7 cellular contexts compared by ENCODE assay signal in genomic region chr3:50365842-50366220, GRCh38. TPM values are rescaled to one million over a fixed set of nuclear protein-coding genes. Genes with fewer than 3 reads are reported as not detected.
A peak's percentile ranks its signal among the peaks of the same experiment; 100 is the strongest.
DNase-seq lines count a peak whose midpoint lies in the region; ATAC-seq and TF ChIP-seq lines count a peak whose summit lies in the region.
"Had no signal": no experiment of that assay in that cellular context is flagged by ENCODE, and none has a peak within 500 bp of the region (broad histone marks: within the 10 kb centered on the region; RNA-seq: fewer than 3 reads in every experiment).

No MANE protein-coding gene starts in this region.

- ATAC-seq in GM21619 (IDR thresholded peaks at IDR 0.05; ENCODE audit: unreplicated experiment) = no peak

- H3K27me3 Mint-ChIP-seq in Caco-2 (ENCODE audit: insufficient read depth, unreplicated experiment) = peaks cover 6% of the 10 kb centered on the region
- H3K27me3 Mint-ChIP-seq in activated CD4-positive, alpha-beta memory T cell treated with anti-CD3 and anti-CD28 coated beads, Interleukin-2, amount 10 ng/mL, durations not matched to agents 7 days and 5 days = no peaks in the 10 kb centered on the region

- H3K36me3 ChIP-seq in Caco-2 (ENCODE audit: control insufficient read depth, insufficient read depth, low read length) (no peaks in the 10 kb centered on the region), mesodermal cell (ENCODE audit: control insufficient read depth, insufficient read depth, low read length) (no peaks in the 10 kb centered on the region), testis (ENCODE audit: low read depth, missing control alignments) (no peaks in the 10 kb centered on the region)
- H3K36me3 ChIP-seq: MG63 had no signal

- no peak for TF ChIP-seq POLR2A in testis (IDR thresholded peaks at IDR 0.05)

- BruUV-seq in Caco-2 (replicated peaks; lab: Mats Ljungman, UMichigan) = no TSS peak

- no peaks in the 10 kb centered on the region for H3K9me3 Mint-ChIP-seq in Caco-2 (ENCODE audit: unreplicated experiment)
- H3K9me3 Mint-ChIP-seq in activated CD4-positive, alpha-beta memory T cell treated with anti-CD3 and anti-CD28 coated beads, Interleukin-2, amount 10 ng/mL, durations not matched to agents 7 days and 5 days = no peaks in the 10 kb centered on the region

- peak overlapping the region; percentile 72 for H3K4me3 Mint-ChIP-seq in Caco-2 (ENCODE audit: unreplicated experiment)
- H3K4me3 Mint-ChIP-seq in activated CD4-positive, alpha-beta memory T cell treated with anti-CD3 and anti-CD28 coated beads, Interleukin-2, amount 10 ng/mL, durations not matched to agents 7 days and 5 days = peak overlapping the region; percentile 75

- no peak overlapping the region for H3K27ac Mint-ChIP-seq in Caco-2 (ENCODE audit: unreplicated experiment)
- H3K27ac Mint-ChIP-seq in activated CD4-positive, alpha-beta memory T cell treated with anti-CD3 and anti-CD28 coated beads, Interleukin-2, amount 10 ng/mL, durations not matched to agents 7 days and 5 days = peak overlapping the region; percentile 64

- POLR2A ChIA-PET in Caco-2 (lab: Charles Lee) = interaction anchor here (0.5 to 1.6 kb wide), 4 partner anchors 15 to 1619 kb away, joined by 3 to 9 read pairs (median 5); partner anchors contain the start of genes CYB561D2 and NPRL2
- POLR2A ChIA-PET in activated CD4-positive, alpha-beta memory T cell treated with anti-CD3 and anti-CD28 coated beads, Interleukin-2, amount 10 ng/mL, durations not matched to agents 7 days and 5 days (lab: Charles Lee) = interaction anchor here (0.8 to 2.1 kb wide), 4 partner anchors 16 to 203 kb away, joined by 3 to 19 read pairs (median 4); partner anchors contain the start of genes CYB561D2, HEMK1, NPRL2 and RASSF1

- peak overlapping the region; percentile 66 for H3K4me3 ChIP-seq in Caco-2 (ENCODE audit: low read depth, low read length)
- H3K4me3 ChIP-seq in mesodermal cell (ENCODE audit: extremely low read depth, insufficient read depth, low read length, poor library complexity, severe bottlenecking) = peak overlapping the region; percentile 52
- H3K4me3 ChIP-seq in testis = peak overlapping the region in 1 of 2 donors; percentile 60
- H3K4me3 ChIP-seq: MG63 had no signal

- H3K27ac ChIP-seq in mesodermal cell (ENCODE audit: low read depth, low read length, severe bottlenecking) (no peak overlapping the region), testis (no peak overlapping the region)

- intact Hi-C loops in Caco-2 (cut with micrococcal nuclease; ENCODE audit: unreplicated experiment) = loop anchor here (2.0 kb wide), 1 partner anchor 19 kb away; no protein-coding TSS in a partner anchor
- intact Hi-C loops in testis (cut with DNase I; ENCODE audit: low total_unique reads) = loop anchor here (10.0 kb wide), 1 partner anchor 179 kb away; no protein-coding TSS in a partner anchor

- TF ChIP-seq CTCF in Caco-2 (IDR thresholded peaks at IDR 0.05; ENCODE audit: insufficient read depth in 1 of 2, low read depth in 1 of 2, low read length in 1 of 2, severe bottlenecking in 1 of 2, unreplicated experiment in 1 of 2) = no peak
- no peak for TF ChIP-seq CTCF in testis (IDR thresholded peaks at IDR 0.05)

- H3K36me3 Mint-ChIP-seq in Caco-2 (ENCODE audit: insufficient read depth, unreplicated experiment) = no peaks in the 10 kb centered on the region
- no peaks in the 10 kb centered on the region for H3K36me3 Mint-ChIP-seq in activated CD4-positive, alpha-beta memory T cell treated with anti-CD3 and anti-CD28 coated beads, Interleukin-2, amount 10 ng/mL, durations not matched to agents 7 days and 5 days (ENCODE audit: low read depth)

- DNase-seq in Caco-2 (no peak), testis (no peak), anterior cingulate cortex (lab: John Stamatoyannopoulos, UW) (no peak)
- DNase-seq in activated CD4-positive, alpha-beta memory T cell treated with anti-CD3 and anti-CD28 coated beads, Interleukin-2, amount 10 ng/mL, durations not matched to agents 7 days and 5 days = no peak
- DNase-seq: MG63 had no signal

- CTCF ChIA-PET in Caco-2 (lab: Charles Lee) = interaction anchor here (1.0 to 1.4 kb wide), 2 partner anchors 15 to 177 kb away, joined by 4 to 7 read pairs; partner anchors contain the start of genes CYB561D2 and NPRL2
- CTCF ChIA-PET in activated CD4-positive, alpha-beta memory T cell treated with anti-CD3 and anti-CD28 coated beads, Interleukin-2, amount 10 ng/mL, durations not matched to agents 7 days and 5 days (lab: Charles Lee) = interaction anchor here (1.0 to 5.4 kb wide), 2 partner anchors 16 to 176 kb away, joined by 3 to 31 read pairs; partner anchors contain the start of genes CYB561D2 and NPRL2

- H3K9me3 ChIP-seq in Caco-2 = no peaks in the 10 kb centered on the region
- H3K9me3 ChIP-seq in mesodermal cell (ENCODE audit: control insufficient read depth, low read length) = no peaks in the 10 kb centered on the region
- H3K9me3 ChIP-seq in testis = no peaks in the 10 kb centered on the region
- H3K9me3 ChIP-seq: MG63 had no signal

- H3K4me1 Mint-ChIP-seq in Caco-2 (ENCODE audit: low read depth, unreplicated experiment) = no peaks in the 10 kb centered on the region
- peaks cover 11% of the 10 kb centered on the region for H3K4me1 Mint-ChIP-seq in activated CD4-positive, alpha-beta memory T cell treated with anti-CD3 and anti-CD28 coated beads, Interleukin-2, amount 10 ng/mL, durations not matched to agents 7 days and 5 days

- H3K4me1 ChIP-seq in Caco-2 = 0 out of 2 replicates have a peak, but pooled peaks cover 5% of the 10 kb centered on the region
- peaks cover 8% of the 10 kb centered on the region for H3K4me1 ChIP-seq in mesodermal cell (ENCODE audit: control insufficient read depth, insufficient read depth, low read length, poor library complexity, severe bottlenecking)
- H3K4me1 ChIP-seq in testis = peaks cover 7% of the 10 kb centered on the region

- H3K27me3 ChIP-seq in Caco-2 (replicated peaks; ENCODE audit: control insufficient read depth, insufficient read depth, low read length) = no peaks in the 10 kb centered on the region
- H3K27me3 ChIP-seq in testis = no peaks in the 10 kb centered on the region
- H3K27me3 ChIP-seq: MG63 had no signal

- 77% methylated on average over 4 of the region's 5 CpGs; no CpG with 5 or more reads in 1 of the 2 experiments for WGBS in mesodermal cell (ENCODE audit: insufficient coverage in 2 of 2), 2 experiments
- WGBS in testis, 2 donors = 78 to 100% methylated on average over 1 to 5 of the region's 5 CpGs

RNA-seq across cellular contexts. Expression of gene TMEM115, which starts 6.5 kb away (rescaled TPM):
- total RNA-seq in Caco-2 (2022) = 23.9 TPM in 2 replicates
- total RNA-seq in activated CD4-positive, alpha-beta memory T cell treated with anti-CD3 and anti-CD28 coated beads, Interleukin-2, amount 10 ng/mL, durations not matched to agents 7 days and 5 days = 10 to 100 TPM; 22.1 to 22.7 TPM
- 35.4 TPM for polyA plus RNA-seq in mesodermal cell (2013, experiment 1 of 2)
- polyA plus RNA-seq in mesodermal cell (2013, experiment 2 of 2) = 29.5 TPM
- 10 to 100 TPM; 63.2 to 72.4 TPM for total RNA-seq in testis
- 37.6 TPM for polyA plus RNA-seq in testis (ENCODE audit: insufficient read depth, low read depth, low replicate concordance)

RNA-seq across cellular contexts. Expression of gene CYB561D2, which starts 15.2 kb away (rescaled TPM):
- total RNA-seq in Caco-2 (2022) (21.2 and 21.4 TPM in 2 replicates), testis (10 to 100 TPM; 18.9 to 21.1 TPM)
- total RNA-seq in activated CD4-positive, alpha-beta memory T cell treated with anti-CD3 and anti-CD28 coated beads, Interleukin-2, amount 10 ng/mL, durations not matched to agents 7 days and 5 days = 10 to 100 TPM; 37.1 to 39.7 TPM
- polyA plus RNA-seq in mesodermal cell (2013, experiment 1 of 2) = 11.6 TPM
- 10.5 TPM for polyA plus RNA-seq in mesodermal cell (2013, experiment 2 of 2)
- 16.0 TPM for polyA plus RNA-seq in testis (ENCODE audit: insufficient read depth, low read depth, low replicate concordance)

RNA-seq across cellular contexts. Expression of gene NPRL2, which starts 15.3 kb away (rescaled TPM):
- total RNA-seq in Caco-2 (2022) (23.7 and 29.8 TPM in 2 replicates), testis (10 to 100 TPM; 26.9 to 29.2 TPM)
- total RNA-seq in activated CD4-positive, alpha-beta memory T cell treated with anti-CD3 and anti-CD28 coated beads, Interleukin-2, amount 10 ng/mL, durations not matched to agents 7 days and 5 days = 10 to 100 TPM; 48.8 to 50.1 TPM
- polyA plus RNA-seq in mesodermal cell (2013, experiment 1 of 2) = 30.2 TPM
- 29.5 TPM for polyA plus RNA-seq in mesodermal cell (2013, experiment 2 of 2)
- 28.0 TPM for polyA plus RNA-seq in testis (ENCODE audit: insufficient read depth, low read depth, low replicate concordance)

RNA-seq across cellular contexts. Expression of gene ZMYND10, which starts 20.3 kb away (rescaled TPM):
- total RNA-seq in Caco-2 (2022) (0.23 and 0.29 TPM in 2 replicates), testis (100 to 1,000 TPM; 241 to 335 TPM)
- total RNA-seq in activated CD4-positive, alpha-beta memory T cell treated with anti-CD3 and anti-CD28 coated beads, Interleukin-2, amount 10 ng/mL, durations not matched to agents 7 days and 5 days = 1 to 10 TPM; 1.7 to 3.2 TPM
- polyA plus RNA-seq in mesodermal cell (2013, experiment 1 of 2) = 0.81 TPM
- 0.61 TPM for polyA plus RNA-seq in mesodermal cell (2013, experiment 2 of 2)
- 763 TPM for polyA plus RNA-seq in testis (ENCODE audit: insufficient read depth, low read depth, low replicate concordance)

RNA-seq across cellular contexts. Expression of gene RASSF1, which starts 25.2 kb away (rescaled TPM):
- total RNA-seq in Caco-2 (2022) (26.7 and 28.1 TPM in 2 replicates), testis (10 to 100 TPM; 50.0 to 52.2 TPM)
- total RNA-seq in activated CD4-positive, alpha-beta memory T cell treated with anti-CD3 and anti-CD28 coated beads, Interleukin-2, amount 10 ng/mL, durations not matched to agents 7 days and 5 days = 100 to 1,000 TPM; 157 to 160 TPM
- 20.8 TPM for polyA plus RNA-seq in mesodermal cell (2013, experiment 1 of 2)
- 14.6 TPM for polyA plus RNA-seq in mesodermal cell (2013, experiment 2 of 2)
- polyA plus RNA-seq in testis (ENCODE audit: insufficient read depth, low read depth, low replicate concordance) = 60.1 TPM
